Comparison of ENCODE assay signal across 8 cellular contexts in the genomic region with DNA sequence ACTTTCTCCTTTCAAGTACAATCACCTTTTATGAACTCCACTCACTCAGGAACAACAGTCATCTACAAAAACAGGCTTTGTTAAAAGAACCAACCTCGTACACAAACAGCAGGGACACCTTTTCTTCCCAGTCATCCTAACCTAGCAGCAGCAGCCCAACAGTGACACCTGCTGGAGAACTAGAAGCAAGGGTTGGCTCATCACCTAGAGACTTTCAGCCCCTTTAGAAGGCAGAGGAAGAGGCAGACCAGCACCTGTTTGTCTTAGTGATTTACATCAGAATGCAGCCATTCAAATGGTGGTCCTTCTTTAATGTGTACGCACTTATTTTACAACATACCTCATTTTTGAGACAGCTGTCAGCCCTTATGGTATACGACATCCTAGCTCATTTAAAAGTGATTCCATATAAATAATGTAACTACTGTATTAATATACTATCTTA.
DNase-seq lines count a peak whose midpoint lies in the region; ATAC-seq, FAIRE-seq and TF ChIP-seq lines count a peak whose summit lies in the region.

No MANE protein-coding gene starts in this region.

- ATAC-seq in HG02938 (IDR thresholded peaks at IDR 0.05; ENCODE audit: unreplicated experiment), result peak; percentile 64
- no peak for ATAC-seq in HG03139 (IDR thresholded peaks at IDR 0.05; ENCODE audit: unreplicated experiment)

- TF ChIP-seq CTCF in D721Med (IDR thresholded peaks at IDR 0.05; ENCODE audit: insufficient read depth, missing control alignments), result peak; percentile 98

- FAIRE-seq in D721Med (lab: Jason Lieb, UNC), result peak; percentile 35

- DNase-seq in D721Med (ENCODE audit: insufficient read length, low spot score) (peak; percentile 42), NCI-H345 treated with DMSO at 0.1 percent for 48 hours (lab: John Stamatoyannopoulos, UW; ENCODE audit: unreplicated experiment) (peak; percentile 87), cerebellar cortex (ENCODE audit: low spot score) (peak; percentile 96), kidney glomerular epithelial cell (lab: John Stamatoyannopoulos, UW) (peak; percentile 66)
- DNase-seq in activated CD4-positive, CD25-positive, alpha-beta regulatory T cell treated with anti-CD3 and anti-CD28 coated beads, Interleukin-2, amount 50 U/mL, for 16 hours (ENCODE audit: low read depth, low spot score), result peak; percentile 38
- peak; percentile 53 for DNase-seq in stimulated activated CD4-positive, alpha-beta T cell treated with anti-CD3 and anti-CD28 coated beads, Interleukin-4, amount 100 ng/mL, for 1 hour

Comparison
In these comparisons a context has a peak if more than half of its experiments do, and no peak if none do; other contexts are left out.
1. DNase-seq: peak in every context shown above with its lines; median percentile 96 in cerebellar cortex; 87 in NCI-H345 treated with DMSO at 0.1 percent for 48 hours; 66 in kidney glomerular epithelial cell; 53 in stimulated activated CD4-positive, alpha-beta T cell treated with anti-CD3 and anti-CD28 coated beads, Interleukin-4, amount 100 ng/mL, for 1 hour; 42 in D721Med; 38 in activated CD4-positive, CD25-positive, alpha-beta regulatory T cell treated with anti-CD3 and anti-CD28 coated beads, Interleukin-2, amount 50 U/mL, for 16 hours.